ENCODE assay signal across 2 cellular contexts in the genomic region with DNA sequence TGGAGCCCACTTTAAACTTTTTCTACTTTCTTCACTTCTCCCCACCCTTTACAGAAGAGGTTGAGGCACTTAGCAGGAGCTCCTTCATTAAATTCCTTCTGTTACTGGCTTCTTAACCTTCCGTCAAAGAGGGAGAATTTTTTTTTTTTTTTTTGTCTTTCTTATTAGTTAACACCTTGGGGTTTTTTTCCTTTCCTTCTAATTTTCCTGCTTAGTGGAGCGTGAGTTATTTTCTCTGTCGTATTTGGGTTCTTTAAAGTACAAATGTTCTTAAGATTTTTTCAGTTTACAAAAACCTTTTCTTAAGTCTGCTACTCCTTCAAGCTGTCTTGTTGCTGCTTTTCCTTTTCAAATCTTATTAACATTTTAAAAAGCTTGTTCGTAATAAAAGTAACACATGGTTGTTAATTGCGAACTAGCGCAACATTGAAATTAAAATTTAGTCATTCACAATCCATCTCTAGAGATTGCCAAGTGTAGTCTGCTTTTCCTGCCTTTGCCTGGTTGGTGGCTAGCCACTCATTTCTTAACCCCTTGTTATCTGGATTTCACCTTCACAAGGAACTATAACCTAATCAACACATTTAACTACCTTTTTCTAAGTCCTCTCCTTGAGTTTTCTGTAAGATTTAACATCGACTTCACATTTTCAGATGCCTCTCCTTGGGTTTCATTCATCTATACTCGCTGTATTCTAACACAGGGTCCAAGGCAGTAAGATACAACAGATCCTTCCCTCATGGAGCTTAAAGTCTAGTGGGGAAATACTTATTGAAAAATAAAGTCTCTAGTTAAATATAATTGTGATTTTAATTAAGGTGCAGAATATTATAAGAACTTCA.
A peak's percentile ranks its signal among the peaks of the same experiment; 100 is the strongest.
TF ChIP-seq lines count a peak whose summit lies in the region.

No MANE protein-coding gene starts in this region.

TF ChIP-seq in HEK293, 187 proteins besides CTCF, POLR2A, EP300 and RAD21:
- TF ChIP-seq, protein P1, sequence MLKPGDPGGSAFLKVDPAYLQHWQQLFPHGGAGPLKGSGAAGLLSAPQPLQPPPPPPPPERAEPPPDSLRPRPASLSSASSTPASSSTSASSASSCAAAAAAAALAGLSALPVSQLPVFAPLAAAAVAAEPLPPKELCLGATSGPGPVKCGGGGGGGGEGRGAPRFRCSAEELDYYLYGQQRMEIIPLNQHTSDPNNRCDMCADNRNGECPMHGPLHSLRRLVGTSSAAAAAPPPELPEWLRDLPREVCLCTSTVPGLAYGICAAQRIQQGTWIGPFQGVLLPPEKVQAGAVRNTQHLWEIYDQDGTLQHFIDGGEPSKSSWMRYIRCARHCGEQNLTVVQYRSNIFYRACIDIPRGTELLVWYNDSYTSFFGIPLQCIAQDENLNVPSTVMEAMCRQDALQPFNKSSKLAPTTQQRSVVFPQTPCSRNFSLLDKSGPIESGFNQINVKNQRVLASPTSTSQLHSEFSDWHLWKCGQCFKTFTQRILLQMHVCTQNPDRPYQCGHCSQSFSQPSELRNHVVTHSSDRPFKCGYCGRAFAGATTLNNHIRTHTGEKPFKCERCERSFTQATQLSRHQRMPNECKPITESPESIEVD (tag by site-specific recombination; IDR thresholded peaks at IDR 0.05) = peak; percentile 68
- TF ChIP-seq PRDM1 (tag by site-specific recombination; IDR thresholded peaks at IDR 0.05) (peak; percentile 71; the same call in 1 of the 2 replicates), ZSCAN23 (tag by site-specific recombination; IDR thresholded peaks at IDR 0.05) (no peak), ZBTB17 (tag by site-specific recombination; IDR thresholded peaks at IDR 0.05) (peak; percentile 72; the same call in 1 of the 2 replicates), SP7 (tag by site-specific recombination; IDR thresholded peaks at IDR 0.05) (0 out of 2 replicates have a peak, but pooled peaks have one; percentile 12), ZNF146 (tag by site-specific recombination; IDR thresholded peaks at IDR 0.05) (peak; percentile 76), ZNF335 (tag by site-specific recombination; conservative IDR thresholded peaks at IDR 0.05) (0 out of 2 replicates have a peak, but pooled peaks have one; percentile 4), ZNF366 (tag by site-specific recombination; conservative IDR thresholded peaks at IDR 0.05) (peak; percentile 49), ZNF341 (tag by site-specific recombination; IDR thresholded peaks at IDR 0.05; ENCODE audit: low read depth) (no peak)
- TF ChIP-seq, protein P2, sequence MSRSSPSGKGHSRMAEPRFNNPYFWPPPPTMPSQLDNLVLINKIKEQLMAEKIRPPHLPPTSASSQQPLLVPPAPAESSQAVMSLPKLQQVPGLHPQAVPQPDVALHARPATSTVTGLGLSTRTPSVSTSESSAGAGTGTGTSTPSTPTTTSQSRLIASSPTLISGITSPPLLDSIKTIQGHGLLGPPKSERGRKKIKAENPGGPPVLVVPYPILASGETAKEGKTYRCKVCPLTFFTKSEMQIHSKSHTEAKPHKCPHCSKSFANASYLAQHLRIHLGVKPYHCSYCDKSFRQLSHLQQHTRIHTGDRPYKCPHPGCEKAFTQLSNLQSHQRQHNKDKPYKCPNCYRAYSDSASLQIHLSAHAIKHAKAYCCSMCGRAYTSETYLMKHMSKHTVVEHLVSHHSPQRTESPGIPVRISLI (tag by site-specific recombination; IDR thresholded peaks at IDR 0.05) = peak; percentile 85; the same call in 1 of the 2 replicates
- TF ChIP-seq, protein P3, sequence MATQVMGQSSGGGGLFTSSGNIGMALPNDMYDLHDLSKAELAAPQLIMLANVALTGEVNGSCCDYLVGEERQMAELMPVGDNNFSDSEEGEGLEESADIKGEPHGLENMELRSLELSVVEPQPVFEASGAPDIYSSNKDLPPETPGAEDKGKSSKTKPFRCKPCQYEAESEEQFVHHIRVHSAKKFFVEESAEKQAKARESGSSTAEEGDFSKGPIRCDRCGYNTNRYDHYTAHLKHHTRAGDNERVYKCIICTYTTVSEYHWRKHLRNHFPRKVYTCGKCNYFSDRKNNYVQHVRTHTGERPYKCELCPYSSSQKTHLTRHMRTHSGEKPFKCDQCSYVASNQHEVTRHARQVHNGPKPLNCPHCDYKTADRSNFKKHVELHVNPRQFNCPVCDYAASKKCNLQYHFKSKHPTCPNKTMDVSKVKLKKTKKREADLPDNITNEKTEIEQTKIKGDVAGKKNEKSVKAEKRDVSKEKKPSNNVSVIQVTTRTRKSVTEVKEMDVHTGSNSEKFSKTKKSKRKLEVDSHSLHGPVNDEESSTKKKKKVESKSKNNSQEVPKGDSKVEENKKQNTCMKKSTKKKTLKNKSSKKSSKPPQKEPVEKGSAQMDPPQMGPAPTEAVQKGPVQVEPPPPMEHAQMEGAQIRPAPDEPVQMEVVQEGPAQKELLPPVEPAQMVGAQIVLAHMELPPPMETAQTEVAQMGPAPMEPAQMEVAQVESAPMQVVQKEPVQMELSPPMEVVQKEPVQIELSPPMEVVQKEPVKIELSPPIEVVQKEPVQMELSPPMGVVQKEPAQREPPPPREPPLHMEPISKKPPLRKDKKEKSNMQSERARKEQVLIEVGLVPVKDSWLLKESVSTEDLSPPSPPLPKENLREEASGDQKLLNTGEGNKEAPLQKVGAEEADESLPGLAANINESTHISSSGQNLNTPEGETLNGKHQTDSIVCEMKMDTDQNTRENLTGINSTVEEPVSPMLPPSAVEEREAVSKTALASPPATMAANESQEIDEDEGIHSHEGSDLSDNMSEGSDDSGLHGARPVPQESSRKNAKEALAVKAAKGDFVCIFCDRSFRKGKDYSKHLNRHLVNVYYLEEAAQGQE (tag by site-specific recombination; IDR thresholded peaks at IDR 0.05) = 0 out of 2 replicates have a peak, but pooled peaks have one; percentile 12
- TF ChIP-seq, protein P4, sequence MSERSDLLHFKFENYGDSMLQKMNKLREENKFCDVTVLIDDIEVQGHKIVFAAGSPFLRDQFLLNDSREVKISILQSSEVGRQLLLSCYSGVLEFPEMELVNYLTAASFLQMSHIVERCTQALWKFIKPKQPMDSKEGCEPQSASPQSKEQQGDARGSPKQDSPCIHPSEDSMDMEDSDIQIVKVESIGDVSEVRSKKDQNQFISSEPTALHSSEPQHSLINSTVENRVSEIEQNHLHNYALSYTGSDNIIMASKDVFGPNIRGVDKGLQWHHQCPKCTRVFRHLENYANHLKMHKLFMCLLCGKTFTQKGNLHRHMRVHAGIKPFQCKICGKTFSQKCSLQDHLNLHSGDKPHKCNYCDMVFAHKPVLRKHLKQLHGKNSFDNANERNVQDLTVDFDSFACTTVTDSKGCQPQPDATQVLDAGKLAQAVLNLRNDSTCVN (tag by site-specific recombination; optimal IDR thresholded peaks at IDR 0.05) = no peak

TF ChIP-seq in GM12878, 131 proteins besides CTCF, POLR2A, EP300 and RAD21:
- TF ChIP-seq ZNF384 (IDR thresholded peaks at IDR 0.05; ENCODE audit: borderline replicate concordance, low read depth, low read length) = peak; percentile 47
- no peak for TF ChIP-seq NFXL1 (IDR thresholded peaks at IDR 0.05; ENCODE audit: borderline replicate concordance)
- no peak for TF ChIP-seq CREB1 (IDR thresholded peaks at IDR 0.05; ENCODE audit: low read depth)
- 0 out of 4 replicates have a peak, but pooled peaks of 1 of the 2 experiments have one; percentile 9 for TF ChIP-seq IKZF2 (IDR thresholded peaks at IDR 0.05)
- TF ChIP-seq, protein P3 (IDR thresholded peaks at IDR 0.05; ENCODE audit: low read depth, low read length) = no peak
